ENCODE assay signal across 21 cellular contexts in genomic region chr1:27666294-27666693, GRCh38. TPM values are rescaled to one million over a fixed set of nuclear protein-coding genes. Genes with fewer than 3 reads are reported as not detected.
"Had no signal": no experiment of that assay in that cellular context is flagged by ENCODE, and none has a peak within 500 bp of the region (broad histone marks: within the 10 kb centered on the region; RNA-seq: fewer than 3 reads in every experiment).

No MANE protein-coding gene starts in this region.

- H3K4me3 ChIP-seq: coronary artery, dorsolateral prefrontal cortex, mucosa of descending colon, psoas muscle, spleen, stomach, thoracic aorta, transverse colon had no signal

- H3K27me3 ChIP-seq: dorsolateral prefrontal cortex, neutrophil, spleen, stomach, transverse colon had no signal

- H3K9me3 ChIP-seq: mucosa of descending colon, neutrophil, psoas muscle, spleen, stomach, thoracic aorta, transverse colon had no signal

- H3K27ac ChIP-seq: coronary artery, dorsolateral prefrontal cortex, neutrophil, psoas muscle, spleen, stomach, thoracic aorta, transverse colon had no signal

- DNase-seq: dorsolateral prefrontal cortex; effector CD8-positive, alpha-beta T cell; islet precursor cell; mammary epithelial cell; mucosa of descending colon; naive thymus-derived CD8-positive, alpha-beta T cell; psoas muscle; retina; spleen; stimulated activated CD4-positive, alpha-beta T cell treated with anti-CD3 and anti-CD28 coated beads, Interleukin-15, amount 100 ng/mL, for 24 hours; stimulated activated CD4-positive, alpha-beta T cell treated with anti-CD3 and anti-CD28 coated beads, Interleukin-1b, Interleukin-23, amount 100 ng/mL, for 48 hours; stimulated activated CD4-positive, alpha-beta T cell treated with anti-CD3 and anti-CD28 coated beads, Interleukin-4, amount 100 ng/mL, for 4 hours; stimulated activated naive CD4-positive, alpha-beta T cell; stomach; substantia nigra; transverse colon had no signal

- H3K27me3 Mint-ChIP-seq: naive thymus-derived CD8-positive, alpha-beta T cell had no signal

- H3K4me3 Mint-ChIP-seq: naive thymus-derived CD8-positive, alpha-beta T cell had no signal

- H3K9me3 Mint-ChIP-seq: naive thymus-derived CD8-positive, alpha-beta T cell had no signal

- H3K36me3 ChIP-seq: thoracic aorta, transverse colon had no signal

RNA-seq across cellular contexts. Expression of gene FGR, which starts 31.3 kb away (rescaled TPM):
- total RNA-seq: fibroblast of lung, glomerular endothelial cell had no signal
